ENCODE assay signal across 2 cellular contexts in the genomic region with DNA sequence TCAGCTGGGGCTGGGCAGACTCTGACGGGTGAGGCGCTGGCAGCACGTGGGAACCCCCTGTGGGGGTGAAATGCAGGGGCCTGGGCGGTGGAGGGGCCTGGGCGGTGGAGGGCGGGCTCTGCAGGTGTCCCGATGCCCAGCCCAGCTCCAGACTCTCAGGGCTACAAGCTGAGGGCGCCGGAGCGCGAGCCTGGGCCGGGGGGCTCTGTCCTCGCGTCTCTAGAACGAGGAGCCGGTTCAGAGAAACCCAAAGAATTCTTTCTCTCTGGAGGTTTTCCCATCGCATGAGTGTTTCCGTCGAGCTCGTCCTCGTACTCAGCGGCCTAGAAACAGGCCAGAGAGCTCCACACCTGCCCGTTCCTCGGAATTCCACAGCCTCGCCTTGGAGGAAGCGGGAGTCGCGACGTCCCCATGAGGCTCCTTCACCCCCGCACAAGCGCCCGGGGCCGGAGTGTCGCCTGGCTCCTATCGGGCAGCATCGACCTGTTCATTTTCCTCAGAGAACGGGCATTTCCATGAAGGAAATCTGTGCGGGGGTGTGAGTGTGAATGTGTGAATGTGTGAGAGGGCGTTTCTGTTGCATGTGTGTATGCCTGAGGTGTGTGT.
TF ChIP-seq lines count a peak whose summit lies in the region.

No MANE protein-coding gene starts in this region.

TF ChIP-seq in GM23338, 12 proteins besides CTCF, POLR2A, EP300 and RAD21 (continues in another document):
- TF ChIP-seq JUNB (IDR thresholded peaks at IDR 0.05; ENCODE audit: unreplicated experiment) (no peak), ZNF462 (CRISPR knock-in tag; IDR thresholded peaks at IDR 0.05) (no peak), POLR2AphosphoS5 (IDR thresholded peaks at IDR 0.05; ENCODE audit: low read depth) (no peak), STAT1 (IDR thresholded peaks at IDR 0.05; ENCODE audit: unreplicated experiment) (no peak), ZNF114 (CRISPR knock-in tag; IDR thresholded peaks at IDR 0.05) (no peak), EZH2 (IDR thresholded peaks at IDR 0.05; ENCODE audit: low read depth, unreplicated experiment) (no peak), EZH2phosphoT487 (IDR thresholded peaks at IDR 0.05; ENCODE audit: unreplicated experiment) (no peak), REST (IDR thresholded peaks at IDR 0.05; ENCODE audit: unreplicated experiment) (no peak), ETS1 (IDR thresholded peaks at IDR 0.05) (no peak)

TF ChIP-seq in H1, 55 proteins besides CTCF, POLR2A, EP300 and RAD21:
- no peak for TF ChIP-seq SRF (IDR thresholded peaks at IDR 0.05; ENCODE audit: low read depth, low read length)
- no peak for TF ChIP-seq KDM4A (IDR thresholded peaks at IDR 0.05; ENCODE audit: low read depth, low read length, severe bottlenecking)
- TF ChIP-seq NANOG (IDR thresholded peaks at IDR 0.05; ENCODE audit: insufficient read depth, low read depth, low read length, poor library complexity, severe bottlenecking): no peak
- no peak for TF ChIP-seq TEAD4 (IDR thresholded peaks at IDR 0.05; ENCODE audit: low read depth, low read length)
- no peak for TF ChIP-seq SIRT6 (IDR thresholded peaks at IDR 0.05; ENCODE audit: low read length)
- no peak for TF ChIP-seq EGR1 (IDR thresholded peaks at IDR 0.05; ENCODE audit: borderline replicate concordance, low read depth, low read length)
- TF ChIP-seq CTBP2 (IDR thresholded peaks at IDR 0.05; ENCODE audit: borderline replicate concordance, insufficient read depth, insufficient read length, low read length): no peak
- TF ChIP-seq MAFK (IDR thresholded peaks at IDR 0.05; ENCODE audit: low read depth, low read length): no peak
- no peak for TF ChIP-seq SIX5 (IDR thresholded peaks at IDR 0.05; ENCODE audit: low read depth, low read length)
- no peak for TF ChIP-seq SP2 (IDR thresholded peaks at IDR 0.05; ENCODE audit: low read length)
- TF ChIP-seq RXRA (IDR thresholded peaks at IDR 0.05; ENCODE audit: insufficient read depth, low read depth, low read length): no peak
- no peak for TF ChIP-seq HDAC2 (IDR thresholded peaks at IDR 0.05; ENCODE audit: borderline replicate concordance in 1 of 2, low read depth in 2 of 2, low read length in 2 of 2)
- TF ChIP-seq ZNF274 (IDR thresholded peaks at IDR 0.05; ENCODE audit: borderline replicate concordance, extremely low read depth, low read length): no peak
- TF ChIP-seq POLR2AphosphoS5 (IDR thresholded peaks at IDR 0.05; ENCODE audit: low read depth, low read length): no peak
- no peak for TF ChIP-seq TAF7 (optimal IDR thresholded peaks at IDR 0.05; ENCODE audit: borderline replicate concordance, low read depth, low read length)
- no peak for TF ChIP-seq GTF2F1 (IDR thresholded peaks at IDR 0.05; ENCODE audit: borderline replicate concordance, low read depth, low read length)
- no peak for TF ChIP-seq EZH2 (IDR thresholded peaks at IDR 0.05; ENCODE audit: low read depth, low read length, severe bottlenecking)
- TF ChIP-seq SIN3A (conservative IDR thresholded peaks at IDR 0.05 in 1 of 2, IDR thresholded peaks at IDR 0.05 in 1 of 2; ENCODE audit: low read depth in 1 of 2, low read length in 2 of 2): no peak
- TF ChIP-seq FOSL1 (IDR thresholded peaks at IDR 0.05; ENCODE audit: insufficient read depth, low read depth, low read length): no peak
- TF ChIP-seq, protein P1, sequence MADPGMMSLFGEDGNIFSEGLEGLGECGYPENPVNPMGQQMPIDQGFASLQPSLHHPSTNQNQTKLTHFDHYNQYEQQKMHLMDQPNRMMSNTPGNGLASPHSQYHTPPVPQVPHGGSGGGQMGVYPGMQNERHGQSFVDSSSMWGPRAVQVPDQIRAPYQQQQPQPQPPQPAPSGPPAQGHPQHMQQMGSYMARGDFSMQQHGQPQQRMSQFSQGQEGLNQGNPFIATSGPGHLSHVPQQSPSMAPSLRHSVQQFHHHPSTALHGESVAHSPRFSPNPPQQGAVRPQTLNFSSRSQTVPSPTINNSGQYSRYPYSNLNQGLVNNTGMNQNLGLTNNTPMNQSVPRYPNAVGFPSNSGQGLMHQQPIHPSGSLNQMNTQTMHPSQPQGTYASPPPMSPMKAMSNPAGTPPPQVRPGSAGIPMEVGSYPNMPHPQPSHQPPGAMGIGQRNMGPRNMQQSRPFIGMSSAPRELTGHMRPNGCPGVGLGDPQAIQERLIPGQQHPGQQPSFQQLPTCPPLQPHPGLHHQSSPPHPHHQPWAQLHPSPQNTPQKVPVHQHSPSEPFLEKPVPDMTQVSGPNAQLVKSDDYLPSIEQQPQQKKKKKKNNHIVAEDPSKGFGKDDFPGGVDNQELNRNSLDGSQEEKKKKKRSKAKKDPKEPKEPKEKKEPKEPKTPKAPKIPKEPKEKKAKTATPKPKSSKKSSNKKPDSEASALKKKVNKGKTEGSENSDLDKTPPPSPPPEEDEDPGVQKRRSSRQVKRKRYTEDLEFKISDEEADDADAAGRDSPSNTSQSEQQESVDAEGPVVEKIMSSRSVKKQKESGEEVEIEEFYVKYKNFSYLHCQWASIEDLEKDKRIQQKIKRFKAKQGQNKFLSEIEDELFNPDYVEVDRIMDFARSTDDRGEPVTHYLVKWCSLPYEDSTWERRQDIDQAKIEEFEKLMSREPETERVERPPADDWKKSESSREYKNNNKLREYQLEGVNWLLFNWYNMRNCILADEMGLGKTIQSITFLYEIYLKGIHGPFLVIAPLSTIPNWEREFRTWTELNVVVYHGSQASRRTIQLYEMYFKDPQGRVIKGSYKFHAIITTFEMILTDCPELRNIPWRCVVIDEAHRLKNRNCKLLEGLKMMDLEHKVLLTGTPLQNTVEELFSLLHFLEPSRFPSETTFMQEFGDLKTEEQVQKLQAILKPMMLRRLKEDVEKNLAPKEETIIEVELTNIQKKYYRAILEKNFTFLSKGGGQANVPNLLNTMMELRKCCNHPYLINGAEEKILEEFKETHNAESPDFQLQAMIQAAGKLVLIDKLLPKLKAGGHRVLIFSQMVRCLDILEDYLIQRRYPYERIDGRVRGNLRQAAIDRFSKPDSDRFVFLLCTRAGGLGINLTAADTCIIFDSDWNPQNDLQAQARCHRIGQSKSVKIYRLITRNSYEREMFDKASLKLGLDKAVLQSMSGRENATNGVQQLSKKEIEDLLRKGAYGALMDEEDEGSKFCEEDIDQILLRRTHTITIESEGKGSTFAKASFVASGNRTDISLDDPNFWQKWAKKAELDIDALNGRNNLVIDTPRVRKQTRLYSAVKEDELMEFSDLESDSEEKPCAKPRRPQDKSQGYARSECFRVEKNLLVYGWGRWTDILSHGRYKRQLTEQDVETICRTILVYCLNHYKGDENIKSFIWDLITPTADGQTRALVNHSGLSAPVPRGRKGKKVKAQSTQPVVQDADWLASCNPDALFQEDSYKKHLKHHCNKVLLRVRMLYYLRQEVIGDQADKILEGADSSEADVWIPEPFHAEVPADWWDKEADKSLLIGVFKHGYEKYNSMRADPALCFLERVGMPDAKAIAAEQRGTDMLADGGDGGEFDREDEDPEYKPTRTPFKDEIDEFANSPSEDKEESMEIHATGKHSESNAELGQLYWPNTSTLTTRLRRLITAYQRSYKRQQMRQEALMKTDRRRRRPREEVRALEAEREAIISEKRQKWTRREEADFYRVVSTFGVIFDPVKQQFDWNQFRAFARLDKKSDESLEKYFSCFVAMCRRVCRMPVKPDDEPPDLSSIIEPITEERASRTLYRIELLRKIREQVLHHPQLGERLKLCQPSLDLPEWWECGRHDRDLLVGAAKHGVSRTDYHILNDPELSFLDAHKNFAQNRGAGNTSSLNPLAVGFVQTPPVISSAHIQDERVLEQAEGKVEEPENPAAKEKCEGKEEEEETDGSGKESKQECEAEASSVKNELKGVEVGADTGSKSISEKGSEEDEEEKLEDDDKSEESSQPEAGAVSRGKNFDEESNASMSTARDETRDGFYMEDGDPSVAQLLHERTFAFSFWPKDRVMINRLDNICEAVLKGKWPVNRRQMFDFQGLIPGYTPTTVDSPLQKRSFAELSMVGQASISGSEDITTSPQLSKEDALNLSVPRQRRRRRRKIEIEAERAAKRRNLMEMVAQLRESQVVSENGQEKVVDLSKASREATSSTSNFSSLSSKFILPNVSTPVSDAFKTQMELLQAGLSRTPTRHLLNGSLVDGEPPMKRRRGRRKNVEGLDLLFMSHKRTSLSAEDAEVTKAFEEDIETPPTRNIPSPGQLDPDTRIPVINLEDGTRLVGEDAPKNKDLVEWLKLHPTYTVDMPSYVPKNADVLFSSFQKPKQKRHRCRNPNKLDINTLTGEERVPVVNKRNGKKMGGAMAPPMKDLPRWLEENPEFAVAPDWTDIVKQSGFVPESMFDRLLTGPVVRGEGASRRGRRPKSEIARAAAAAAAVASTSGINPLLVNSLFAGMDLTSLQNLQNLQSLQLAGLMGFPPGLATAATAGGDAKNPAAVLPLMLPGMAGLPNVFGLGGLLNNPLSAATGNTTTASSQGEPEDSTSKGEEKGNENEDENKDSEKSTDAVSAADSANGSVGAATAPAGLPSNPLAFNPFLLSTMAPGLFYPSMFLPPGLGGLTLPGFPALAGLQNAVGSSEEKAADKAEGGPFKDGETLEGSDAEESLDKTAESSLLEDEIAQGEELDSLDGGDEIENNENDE (IDR thresholded peaks at IDR 0.05; ENCODE audit: insufficient replicate concordance, low read length): no peak
